8 cellular contexts compared by ENCODE assay signal in the genomic region with DNA sequence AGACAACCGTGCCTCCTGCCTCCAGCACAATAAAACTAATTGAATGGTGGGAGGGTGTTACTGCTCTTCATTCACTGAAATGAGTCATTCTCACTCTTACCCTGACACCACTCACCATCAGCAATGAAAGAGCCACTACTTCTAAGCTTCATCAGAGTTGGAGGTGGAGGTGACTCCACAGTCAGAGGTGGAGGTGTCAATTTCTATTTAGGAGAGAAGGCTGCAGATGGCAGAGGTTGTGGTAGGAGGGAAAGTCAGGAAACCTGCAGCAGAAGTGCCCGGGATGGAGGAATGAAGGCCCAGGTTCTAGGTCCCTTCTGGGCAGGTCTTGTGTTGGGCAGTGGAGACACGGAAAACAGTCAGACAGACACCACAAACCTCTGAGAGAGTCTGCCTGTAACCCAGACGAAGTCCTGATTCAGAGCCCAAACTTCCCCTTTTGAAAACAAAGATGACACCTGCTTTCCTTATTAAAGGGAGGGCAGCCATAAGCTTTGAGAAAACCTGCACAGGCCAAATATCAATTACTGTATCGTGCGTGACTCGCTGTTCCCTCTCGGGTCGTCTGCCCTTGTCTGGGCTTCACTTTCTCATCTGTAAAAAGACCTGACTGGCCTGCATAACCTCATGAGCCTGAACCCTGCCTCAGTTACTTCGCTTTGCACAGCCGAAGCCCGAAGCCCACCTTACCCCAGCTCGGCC. TPM values are rescaled to one million over a fixed set of nuclear protein-coding genes. Genes with fewer than 3 reads are reported as not detected.
DNase-seq lines count a peak whose midpoint lies in the region; ATAC-seq and TF ChIP-seq lines count a peak whose summit lies in the region.

No MANE protein-coding gene starts in this region.

- peak overlapping the region; percentile 94 for H3K4me3 Mint-ChIP-seq in activated CD4-positive, alpha-beta T cell treated with anti-CD3 and anti-CD28 coated beads, Interleukin-2, amount 10 ng/mL, durations not matched to agents 7 days and 5 days

- DNase-seq in AML-193 (lab: John Stamatoyannopoulos, UW) (peak; percentile 25 to 36), HL-60 (ENCODE audit: low read depth in 1 of 2, low spot score in 1 of 2) (peak in 1 of 2 experiments; percentile 58), fibroblast of the aortic adventitia (ENCODE audit: low read depth) (no peak), renal cortical epithelial cell (ENCODE audit: low read depth) (peak; percentile 26), OCI-M2 (lab: John Stamatoyannopoulos, UW; ENCODE audit: unreplicated experiment) (no peak), sciatic nerve (ENCODE audit: low spot score) (no peak)
- DNase-seq in activated CD4-positive, alpha-beta T cell treated with anti-CD3 and anti-CD28 coated beads, Interleukin-2, amount 10 ng/mL, durations not matched to agents 7 days and 5 days, result no peak

- peak overlapping the region; percentile 83 for H3K4me3 ChIP-seq in HL-60 (replicated peaks; ENCODE audit: insufficient read depth, low read length)
- H3K4me3 ChIP-seq in fibroblast of the aortic adventitia (ENCODE audit: low read depth, low read length), result peak overlapping the region; percentile 96

- peak overlapping the region; percentile 79 for H3K27ac ChIP-seq in HL-60 (replicated peaks)

- H3K36me3 Mint-ChIP-seq in activated CD4-positive, alpha-beta T cell treated with anti-CD3 and anti-CD28 coated beads, Interleukin-2, amount 10 ng/mL, durations not matched to agents 7 days and 5 days (ENCODE audit: low read depth), result peaks cover 4% of the 10 kb centered on the region

- H3K4me1 Mint-ChIP-seq in activated CD4-positive, alpha-beta T cell treated with anti-CD3 and anti-CD28 coated beads, Interleukin-2, amount 10 ng/mL, durations not matched to agents 7 days and 5 days, result peaks cover 52% of the 10 kb centered on the region

- no peaks in the 10 kb centered on the region for H3K9me3 Mint-ChIP-seq in activated CD4-positive, alpha-beta T cell treated with anti-CD3 and anti-CD28 coated beads, Interleukin-2, amount 10 ng/mL, durations not matched to agents 7 days and 5 days

- intact Hi-C loops in sciatic nerve (cut with DNase I), result no loop called here

- CTCF ChIA-PET in activated CD4-positive, alpha-beta T cell treated with anti-CD3 and anti-CD28 coated beads, Interleukin-2, amount 10 ng/mL, durations not matched to agents 7 days and 5 days (lab: Charles Lee), result interaction anchor here (1.5 kb wide), 1 partner anchor 148 kb away, joined by 4 read pairs; no protein-coding TSS in a partner anchor

- H3K27me3 Mint-ChIP-seq in activated CD4-positive, alpha-beta T cell treated with anti-CD3 and anti-CD28 coated beads, Interleukin-2, amount 10 ng/mL, durations not matched to agents 7 days and 5 days, result no peaks in the 10 kb centered on the region

- POLR2A ChIA-PET in activated CD4-positive, alpha-beta T cell treated with anti-CD3 and anti-CD28 coated beads, Interleukin-2, amount 10 ng/mL, durations not matched to agents 7 days and 5 days (lab: Charles Lee), result no interaction called here

- ATAC-seq in sciatic nerve, result no peak
- ATAC-seq in GM18909 (IDR thresholded peaks at IDR 0.05; ENCODE audit: poor library complexity, unreplicated experiment), result no peak

- H3K27ac Mint-ChIP-seq in activated CD4-positive, alpha-beta T cell treated with anti-CD3 and anti-CD28 coated beads, Interleukin-2, amount 10 ng/mL, durations not matched to agents 7 days and 5 days, result peak overlapping the region; percentile 93

- no peak for TF ChIP-seq CTCF in HL-60 (IDR thresholded peaks at IDR 0.05; ENCODE audit: insufficient read depth, low read length)
- TF ChIP-seq CTCF in fibroblast of the aortic adventitia (IDR thresholded peaks at IDR 0.05; ENCODE audit: insufficient read depth, low read length), result no peak

- no peaks in the 10 kb centered on the region for H3K27me3 ChIP-seq in HL-60 (ENCODE audit: insufficient read depth, poor library complexity, severe bottlenecking)

RNA-seq across cellular contexts. Expression of a gene that starts 0.7 kb away (rescaled TPM):
- total RNA-seq in activated CD4-positive, alpha-beta T cell treated with anti-CD3 and anti-CD28 coated beads, Interleukin-2, amount 10 ng/mL, durations not matched to agents 7 days and 5 days, result 10 to 100 TPM; 27.0 to 32.4 TPM
- total RNA-seq in fibroblast of the aortic adventitia (ENCODE audit: low replicate concordance) (17.8 and 43.4 TPM in 2 replicates), renal cortical epithelial cell (15.1 and 17.4 TPM in 2 replicates), sciatic nerve (22.8 TPM)

RNA-seq across cellular contexts. Expression of a gene that starts 0.9 kb away (rescaled TPM):
- total RNA-seq in activated CD4-positive, alpha-beta T cell treated with anti-CD3 and anti-CD28 coated beads, Interleukin-2, amount 10 ng/mL, durations not matched to agents 7 days and 5 days, result 1 to 10 TPM; 8.6 to 8.8 TPM
- total RNA-seq in fibroblast of the aortic adventitia (ENCODE audit: low replicate concordance), result 5.5 and 7.8 TPM in 2 replicates
- 2.6 and 9.4 TPM in 2 replicates for total RNA-seq in renal cortical epithelial cell
- total RNA-seq in sciatic nerve, result 17.1 TPM

RNA-seq across cellular contexts. Expression of a gene that starts 49.4 kb away (rescaled TPM):
- 10 to 100 TPM; 45.9 to 52.2 TPM for total RNA-seq in activated CD4-positive, alpha-beta T cell treated with anti-CD3 and anti-CD28 coated beads, Interleukin-2, amount 10 ng/mL, durations not matched to agents 7 days and 5 days
- total RNA-seq in fibroblast of the aortic adventitia (ENCODE audit: low replicate concordance) (7.4 and 25.3 TPM in 2 replicates), renal cortical epithelial cell (36.5 and 39.6 TPM in 2 replicates), sciatic nerve (29.8 TPM)

Comparison
In these comparisons a context has a peak if more than half of its experiments do, and no peak if none do; other contexts are left out.
1. DNase-seq: peak in AML-193 (2 of 2) and renal cortical epithelial cell (single experiment); none in activated CD4-positive, alpha-beta T cell treated with anti-CD3 and anti-CD28 coated beads, Interleukin-2, amount 10 ng/mL, durations not matched to agents 7 days and 5 days (single experiment), fibroblast of the aortic adventitia (single experiment), OCI-M2 (single experiment) and sciatic nerve (single experiment).